ENCODE assay signal across 12 cellular contexts in the genomic region with DNA sequence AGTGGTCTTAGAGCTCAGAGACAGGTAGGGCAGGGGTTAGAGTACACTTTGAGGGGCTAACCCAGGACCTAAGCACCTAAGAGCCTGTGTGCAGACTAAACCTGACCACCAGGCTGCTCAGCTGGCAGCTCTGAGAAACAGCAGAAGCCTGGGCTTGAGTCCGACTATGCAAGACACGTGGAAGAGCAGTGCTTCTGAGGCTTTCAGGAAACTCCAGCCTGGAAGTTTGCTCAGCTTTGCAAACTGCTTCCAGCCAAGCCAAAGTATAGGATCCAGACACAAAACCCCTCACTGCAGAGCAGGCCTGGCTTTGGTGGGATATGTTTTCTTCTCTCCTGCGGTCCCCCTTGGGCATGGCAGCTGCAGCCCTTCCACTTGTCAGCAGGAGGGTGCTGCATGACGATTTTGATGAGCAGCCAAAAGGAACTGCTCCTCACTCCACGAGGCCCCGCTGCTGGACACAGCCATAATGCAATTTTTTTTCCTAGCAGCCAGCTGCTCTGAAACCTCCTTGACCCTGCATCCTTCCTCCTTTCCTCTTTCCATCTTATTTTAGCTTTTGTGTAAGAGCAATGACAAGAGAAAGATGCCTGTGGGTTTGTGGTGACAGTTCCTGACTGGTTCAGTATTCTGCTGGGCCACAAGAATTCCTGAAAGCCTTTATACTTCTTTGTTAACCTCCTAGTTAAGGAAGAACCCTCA.
DNase-seq lines count a peak whose midpoint lies in the region; ATAC-seq, FAIRE-seq and TF ChIP-seq lines count a peak whose summit lies in the region.
"Had no signal": no experiment of that assay in that cellular context is flagged by ENCODE, and none has a peak within 500 bp of the region (broad histone marks: within the 10 kb centered on the region; RNA-seq: fewer than 3 reads in every experiment).

No MANE protein-coding gene starts in this region.

- H3K36me3 ChIP-seq in endothelial cell of umbilical vein (ENCODE audit: control insufficient read depth in 2 of 2, extremely low read depth in 1 of 2, insufficient read depth in 2 of 2, low read length in 2 of 2) (no peaks in the 10 kb centered on the region), aorta (ENCODE audit: control insufficient read depth in 1 of 2, insufficient read depth in 2 of 2, low read length in 1 of 2) (no peaks in the 10 kb centered on the region)

- H3K4me3 ChIP-seq in endothelial cell of umbilical vein (replicated peaks in 1 of 3; ENCODE audit: insufficient read depth in 1 of 3, low read depth in 1 of 3, low read length in 3 of 3) (no peak overlapping the region), aorta (ENCODE audit: low read length in 2 of 2) (no peak overlapping the region)

- no peak for TF ChIP-seq POLR2A in endothelial cell of umbilical vein (IDR thresholded peaks at IDR 0.05; ENCODE audit: low read depth, low read length)

- 0 to 6% methylated on average over 6 of the region's 6 CpGs for WGBS in aorta, 2 donors

- peak overlapping the region; percentile 14 for H3K4me2 ChIP-seq in endothelial cell of umbilical vein (ENCODE audit: insufficient read depth, low read length)

- BruUV-seq in endothelial cell of umbilical vein (replicated peaks; lab: Mats Ljungman, UMichigan) = no TSS peak

- no peaks in the 10 kb centered on the region for H3K27me3 Mint-ChIP-seq in mesothelial cell of epicardium (ENCODE audit: low read depth)
- H3K27me3 Mint-ChIP-seq in activated CD4-positive, alpha-beta T cell treated with anti-CD3 and anti-CD28 coated beads, Interleukin-2, amount 10 ng/mL, durations not matched to agents 7 days and 5 days = peaks cover 37% of the 10 kb centered on the region

- H3K4me1 Mint-ChIP-seq in mesothelial cell of epicardium = peaks cover 10% of the 10 kb centered on the region
- no peaks in the 10 kb centered on the region for H3K4me1 Mint-ChIP-seq in activated CD4-positive, alpha-beta T cell treated with anti-CD3 and anti-CD28 coated beads, Interleukin-2, amount 10 ng/mL, durations not matched to agents 7 days and 5 days

- POLR2A ChIA-PET in endothelial cell of umbilical vein (lab: Charles Lee) = interaction anchor here (1.0 kb wide), 1 partner anchor 34 kb away, joined by 3 read pairs; no protein-coding TSS in a partner anchor
- POLR2A ChIA-PET in activated CD4-positive, alpha-beta T cell treated with anti-CD3 and anti-CD28 coated beads, Interleukin-2, amount 10 ng/mL, durations not matched to agents 7 days and 5 days (lab: Charles Lee) = no interaction called here

- H3K9me3 Mint-ChIP-seq in mesothelial cell of epicardium = no peaks in the 10 kb centered on the region
- H3K9me3 Mint-ChIP-seq in activated CD4-positive, alpha-beta T cell treated with anti-CD3 and anti-CD28 coated beads, Interleukin-2, amount 10 ng/mL, durations not matched to agents 7 days and 5 days = no peaks in the 10 kb centered on the region
- H3K9me3 Mint-ChIP-seq: H9 had no signal

- peak in 1 of 2 donors; percentile 11 for TF ChIP-seq CTCF in endothelial cell of umbilical vein (IDR thresholded peaks at IDR 0.05; ENCODE audit: extremely low read depth in 1 of 2, insufficient read depth in 1 of 2, low read depth in 1 of 2, low read length in 2 of 2)
- no peak for TF ChIP-seq CTCF in mesothelial cell of epicardium (IDR thresholded peaks at IDR 0.05; ENCODE audit: unreplicated experiment)

- H3K9me3 ChIP-seq in endothelial cell of umbilical vein (replicated peaks; ENCODE audit: control insufficient read depth, insufficient read depth, low read length) = no peaks in the 10 kb centered on the region
- no peaks in the 10 kb centered on the region for H3K9me3 ChIP-seq in aorta (ENCODE audit: control insufficient read depth, low read length)

- intact Hi-C loops in endothelial cell of umbilical vein (cut with micrococcal nuclease) = loop anchor here (1.0 kb wide), 1 partner anchor 13 kb away; no protein-coding TSS in a partner anchor
- intact Hi-C loops in aorta (cut with DNase I) = no loop called here

- H3K27ac ChIP-seq in endothelial cell of umbilical vein (ENCODE audit: insufficient read depth, low read depth, low read length) = peak overlapping the region; percentile 58
- peak overlapping the region in 1 of 2 donors; percentile 16 for H3K27ac ChIP-seq in aorta (ENCODE audit: low read depth in 1 of 2, low read length in 2 of 2)

- FAIRE-seq in endothelial cell of umbilical vein (lab: Jason Lieb, UNC) = peak; percentile 96
- FAIRE-seq: A204.1 had no signal

- peak; percentile 45 for ATAC-seq in aorta (ENCODE audit: low FRiP score)
- ATAC-seq in stimulated activated naive CD8-positive, alpha-beta T cell treated with anti-CD3 and anti-CD28 coated beads, Interleukin-15, Interleukin-2, amounts not matched to agents 100 U/mL and 50 U/mL, for 24 hours = no peak
- ATAC-seq: activated CD4-positive, CD25-positive, alpha-beta regulatory T cell treated with anti-CD3 and anti-CD28 coated beads, Interleukin-2, amount 50 U/mL, for 24 hours had no signal

- H3K9ac ChIP-seq in endothelial cell of umbilical vein (replicated peaks; ENCODE audit: extremely low read depth, insufficient read depth, low read length) = no peak overlapping the region

- dilution Hi-C loops in endothelial cell of umbilical vein (cut with MboI; ENCODE audit: extremely low pct_ligation_motif_present, low sequenced_read_pairs) = loop anchor here (25.0 kb wide), 1 partner anchor 379 kb away; no protein-coding TSS in a partner anchor

- no peaks in the 10 kb centered on the region for H3K79me2 ChIP-seq in endothelial cell of umbilical vein (ENCODE audit: control insufficient read depth, insufficient read depth, low read length)

- H4K20me1 ChIP-seq in endothelial cell of umbilical vein (replicated peaks; ENCODE audit: control insufficient read depth, extremely low read depth, insufficient read depth, low read length) = no peaks in the 10 kb centered on the region

- H3K9me1 ChIP-seq in endothelial cell of umbilical vein (replicated peaks; ENCODE audit: control insufficient read depth, extremely low read depth, insufficient read depth, low read length) = no peaks in the 10 kb centered on the region

- peak overlapping the region; percentile 58 for H3K27ac Mint-ChIP-seq in mesothelial cell of epicardium
- H3K27ac Mint-ChIP-seq in activated CD4-positive, alpha-beta T cell treated with anti-CD3 and anti-CD28 coated beads, Interleukin-2, amount 10 ng/mL, durations not matched to agents 7 days and 5 days = no peak overlapping the region
- H3K27ac Mint-ChIP-seq: H9 had no signal

- CTCF ChIA-PET in endothelial cell of umbilical vein (lab: Charles Lee) = interaction anchor here (0.9 to 2.7 kb wide), 12 partner anchors 8 to 376 kb away, joined by 3 to 35 read pairs (median 6); no protein-coding TSS in a partner anchor
- CTCF ChIA-PET in activated CD4-positive, alpha-beta T cell treated with anti-CD3 and anti-CD28 coated beads, Interleukin-2, amount 10 ng/mL, durations not matched to agents 7 days and 5 days (lab: Charles Lee) = interaction anchor here (0.6 to 1.0 kb wide), 3 partner anchors 8 to 13 kb away, joined by 3 to 4 read pairs (median 4); no protein-coding TSS in a partner anchor

- H3K36me3 Mint-ChIP-seq in mesothelial cell of epicardium = no peaks in the 10 kb centered on the region
- no peaks in the 10 kb centered on the region for H3K36me3 Mint-ChIP-seq in activated CD4-positive, alpha-beta T cell treated with anti-CD3 and anti-CD28 coated beads, Interleukin-2, amount 10 ng/mL, durations not matched to agents 7 days and 5 days (ENCODE audit: low read depth)

- H3K4me3 Mint-ChIP-seq in mesothelial cell of epicardium = no peak overlapping the region
- H3K4me3 Mint-ChIP-seq in activated CD4-positive, alpha-beta T cell treated with anti-CD3 and anti-CD28 coated beads, Interleukin-2, amount 10 ng/mL, durations not matched to agents 7 days and 5 days = no peak overlapping the region
- H3K4me3 Mint-ChIP-seq: H9 had no signal

- H3K27me3 ChIP-seq in endothelial cell of umbilical vein (ENCODE audit: control insufficient read depth in 2 of 2, insufficient read depth in 2 of 2, low read length in 2 of 2) (no peaks in the 10 kb centered on the region), aorta (ENCODE audit: control insufficient read depth in 1 of 2, insufficient read depth in 2 of 2, low read length in 1 of 2) (no peaks in the 10 kb centered on the region)

- peak; percentile 42 for DNase-seq in NCI-H748 (lab: John Stamatoyannopoulos, UW; ENCODE audit: unreplicated experiment)
- DNase-seq in NCI-H748 treated with DMSO at 0.1 percent for 48 hours (lab: John Stamatoyannopoulos, UW) = no peak
- DNase-seq in endothelial cell of umbilical vein (ENCODE audit: low read depth, low spot score) = peak; percentile 90
- no peak for DNase-seq in mesothelial cell of epicardium (ENCODE audit: low spot score in 2 of 2, unreplicated experiment in 2 of 2)
- DNase-seq in aorta = peak in 1 of 2 donors; percentile 52
- DNase-seq in activated CD4-positive, alpha-beta T cell treated with anti-CD3 and anti-CD28 coated beads, Interleukin-2, amount 10 ng/mL, durations not matched to agents 7 days and 5 days = no peak
- DNase-seq in stimulated activated naive CD8-positive, alpha-beta T cell treated with anti-CD3 and anti-CD28 coated beads, Interleukin-15, Interleukin-2, amounts not matched to agents 100 U/mL and 50 U/mL, for 24 hours = no peak
- DNase-seq in activated CD4-positive, alpha-beta T cell treated with anti-CD3 and anti-CD28 coated beads for 1 hour = no peak
- DNase-seq: H9, NCI-H526 treated with DMSO at 0.1 percent for 48 hours had no signal

- peak overlapping the region; percentile 20 for H2AFZ ChIP-seq in endothelial cell of umbilical vein (ENCODE audit: low read depth, low read length)

- peaks cover 19% of the 10 kb centered on the region for H3K4me1 ChIP-seq in endothelial cell of umbilical vein (ENCODE audit: control insufficient read depth, extremely low read depth, insufficient read depth, low read length)
- H3K4me1 ChIP-seq in aorta (ENCODE audit: control insufficient read depth in 1 of 2, insufficient read depth in 2 of 2, low read length in 2 of 2) = peaks cover 0 to 7% of the 10 kb centered on the region in 2 donors

TF ChIP-seq in endothelial cell of umbilical vein, 7 proteins besides CTCF, POLR2A, EP300 and RAD21:
- TF ChIP-seq JUN (IDR thresholded peaks at IDR 0.05; ENCODE audit: borderline replicate concordance, insufficient read depth, insufficient read length, low read depth) = peak; percentile 45
- TF ChIP-seq EZH2 (IDR thresholded peaks at IDR 0.05; ENCODE audit: borderline replicate concordance, low read depth, low read length, severe bottlenecking) = no peak
- no peak for TF ChIP-seq MYC (IDR thresholded peaks at IDR 0.05; ENCODE audit: low read depth, low read length)
- TF ChIP-seq POLR2AphosphoS5 (IDR thresholded peaks at IDR 0.05; ENCODE audit: insufficient read depth, low read depth, low read length) = peak; percentile 50

Comparison
In these comparisons a context has a peak if more than half of its experiments do, and no peak if none do; other contexts are left out.
1. DNase-seq: peak in NCI-H748 (single experiment) and endothelial cell of umbilical vein (single experiment); none in NCI-H748 treated with DMSO at 0.1 percent for 48 hours (single experiment), mesothelial cell of epicardium (0 of 2), activated CD4-positive, alpha-beta T cell treated with anti-CD3 and anti-CD28 coated beads, Interleukin-2, amount 10 ng/mL, durations not matched to agents 7 days and 5 days (single experiment), stimulated activated naive CD8-positive, alpha-beta T cell treated with anti-CD3 and anti-CD28 coated beads, Interleukin-15, Interleukin-2, amounts not matched to agents 100 U/mL and 50 U/mL, for 24 hours (single experiment) and activated CD4-positive, alpha-beta T cell treated with anti-CD3 and anti-CD28 coated beads for 1 hour (single experiment).